8 cellular contexts compared by ENCODE assay signal in genomic region chr16:48608871-48609452, GRCh38. TPM values are rescaled to one million over a fixed set of nuclear protein-coding genes. Genes with fewer than 3 reads are reported as not detected.
DNase-seq lines count a peak whose midpoint lies in the region; ATAC-seq and TF ChIP-seq lines count a peak whose summit lies in the region.

No MANE protein-coding gene starts in this region.

- peak overlapping the region; percentile 81 to 99 (median 92) for H3K4me2 ChIP-seq in BLaER1 treated with 17β-estradiol and CSF1 and Interleukin-3, amounts not matched to agents 10 nM and 100 nM
- H3K4me2 ChIP-seq in neural progenitor cell = peak overlapping the region; percentile 85

- H3K9me3 Mint-ChIP-seq in neural progenitor cell = peaks cover 3% of the 10 kb centered on the region

- peaks cover 30 to 54% (median 51%) of the 10 kb centered on the region in 11 experiments; a peak in 21 of 22 replicates for H4K20me1 ChIP-seq in BLaER1 treated with 17β-estradiol and CSF1 and Interleukin-3, amounts not matched to agents 10 nM and 100 nM
- H4K20me1 ChIP-seq in neural progenitor cell (ENCODE audit: low read depth) = peaks cover 55% of the 10 kb centered on the region

- H3K27me3 Mint-ChIP-seq in neural progenitor cell (ENCODE audit: insufficient read depth, low read depth) = peaks cover 8% of the 10 kb centered on the region

- peaks cover 62% of the 10 kb centered on the region for H3K79me2 ChIP-seq in neural progenitor cell (ENCODE audit: low read depth)

- peak overlapping the region; percentile 4 for H2AFZ ChIP-seq in neural progenitor cell (replicated peaks)

- H3K27ac Mint-ChIP-seq in neural progenitor cell = peak overlapping the region; percentile 90

- H3K4me3 ChIP-seq in BLaER1 treated with 17β-estradiol and CSF1 and Interleukin-3, amounts not matched to agents 10 nM and 100 nM = peak overlapping the region; percentile 87 to 98 (median 95)
- H3K4me3 ChIP-seq in effector memory CD4-positive, alpha-beta T cell (ENCODE audit: insufficient read depth, low read depth, low read length, poor library complexity, severe bottlenecking) = peak overlapping the region; percentile 83
- H3K4me3 ChIP-seq in neural progenitor cell = peak overlapping the region; percentile 76

- peaks cover 2 to 35% (median 24%) of the 10 kb centered on the region in 11 experiments; a peak in 17 of 22 replicates for H3K36me3 ChIP-seq in BLaER1 treated with 17β-estradiol and CSF1 and Interleukin-3, amounts not matched to agents 10 nM and 100 nM
- no peaks in the 10 kb centered on the region for H3K36me3 ChIP-seq in effector memory CD4-positive, alpha-beta T cell (ENCODE audit: control insufficient read depth, insufficient read depth, low read length)
- H3K36me3 ChIP-seq in neural progenitor cell = no peaks in the 10 kb centered on the region

- no peak for TF ChIP-seq CTCF in neural progenitor cell (IDR thresholded peaks at IDR 0.05)

- peak overlapping the region; percentile 87 to 96 (median 93) for H3K9ac ChIP-seq in BLaER1 treated with 17β-estradiol and CSF1 and Interleukin-3, amounts not matched to agents 10 nM and 100 nM
- peak overlapping the region; percentile 76 for H3K9ac ChIP-seq in neural progenitor cell

- H3K9me3 ChIP-seq in BLaER1 treated with 17β-estradiol and CSF1 and Interleukin-3, amounts not matched to agents 10 nM and 100 nM (replicated peaks in 1 of 11) = peaks cover 0 to 16% (median 3%) of the 10 kb centered on the region in 11 experiments; a peak in 7 of 22 replicates
- no peaks in the 10 kb centered on the region for H3K9me3 ChIP-seq in effector memory CD4-positive, alpha-beta T cell (ENCODE audit: control insufficient read depth, low read length)
- no peaks in the 10 kb centered on the region for H3K9me3 ChIP-seq in neural progenitor cell (ENCODE audit: low read depth)

- peaks cover 10% of the 10 kb centered on the region for H3K36me3 Mint-ChIP-seq in neural progenitor cell

- H3K4me3 Mint-ChIP-seq in neural progenitor cell = no peak overlapping the region

- DNase-seq in LHCN-M2 (ENCODE audit: low read depth) (peak; percentile 16), neural progenitor cell (ENCODE audit: low spot score) (no peak), H4 (ENCODE audit: low spot score) (no peak), MV-4-11 (lab: John Stamatoyannopoulos, UW) (no peak)
- peak in 2 of 3 donors; percentile 6 to 18 for DNase-seq in effector memory CD4-positive, alpha-beta T cell

- ATAC-seq in HG03196 (IDR thresholded peaks at IDR 0.05; ENCODE audit: unreplicated experiment) (no peak), GM21786 (IDR thresholded peaks at IDR 0.05; ENCODE audit: unreplicated experiment) (no peak)

- H3F3A ChIP-seq in neural progenitor cell (ENCODE audit: low read depth) = peaks cover 36% of the 10 kb centered on the region

- H3K27me3 ChIP-seq in BLaER1 treated with 17β-estradiol and CSF1 and Interleukin-3, amounts not matched to agents 10 nM and 100 nM = no peaks in the 10 kb centered on the region
- H3K27me3 ChIP-seq in effector memory CD4-positive, alpha-beta T cell (replicated peaks; ENCODE audit: control insufficient read depth, insufficient read depth, low read length, poor library complexity, severe bottlenecking) = no peaks in the 10 kb centered on the region
- H3K27me3 ChIP-seq in neural progenitor cell = no peaks in the 10 kb centered on the region

- peaks cover 18% of the 10 kb centered on the region for H3K4me1 Mint-ChIP-seq in neural progenitor cell

- peaks cover 61 to 88% (median 73%) of the 10 kb centered on the region in 10 experiments for H3K4me1 ChIP-seq in BLaER1 treated with 17β-estradiol and CSF1 and Interleukin-3, amounts not matched to agents 10 nM and 100 nM
- peaks cover 41% of the 10 kb centered on the region for H3K4me1 ChIP-seq in effector memory CD4-positive, alpha-beta T cell (ENCODE audit: control insufficient read depth, insufficient read depth, low read length, poor library complexity, severe bottlenecking)
- peaks cover 45% of the 10 kb centered on the region for H3K4me1 ChIP-seq in neural progenitor cell

- peak overlapping the region; percentile 81 to 96 (median 91) for H3K27ac ChIP-seq in BLaER1 treated with 17β-estradiol and CSF1 and Interleukin-3, amounts not matched to agents 10 nM and 100 nM
- H3K27ac ChIP-seq in effector memory CD4-positive, alpha-beta T cell (ENCODE audit: insufficient read depth, low read length, poor library complexity, severe bottlenecking) = peak overlapping the region; percentile 95
- H3K27ac ChIP-seq in neural progenitor cell = peak overlapping the region; percentile 93

RNA-seq across cellular contexts. Expression of gene N4BP1, which starts 1.0 kb away (rescaled TPM):
- total RNA-seq in LHCN-M2 (2014; rRNA removed) = 12.5 and 16.2 TPM in 2 replicates
- 7.3 TPM for polyA plus RNA-seq in LHCN-M2 (2012)
- 30.8 and 57.2 TPM in 2 replicates for total RNA-seq in neural progenitor cell (ENCODE audit: low replicate concordance)
- total RNA-seq in H4 (2014; rRNA removed; shearing (Covaris generic)) = 8.3 and 15.7 TPM in 2 replicates

Comparison
In these comparisons a context has a peak if more than half of its experiments do, and no peak if none do; other contexts are left out.
1. DNase-seq: peak in LHCN-M2 (single experiment) and effector memory CD4-positive, alpha-beta T cell (2 of 3); none in neural progenitor cell (single experiment), H4 (single experiment) and MV-4-11 (single experiment).
2. Peak in every context shown above with its lines, with median percentiles within 50 percentile points of each other: H3K27ac ChIP-seq and H3K4me3 ChIP-seq.